1 cellular context compared by ENCODE assay signal in genomic region chr17:27520571-27521185, GRCh38.
TF ChIP-seq lines count a peak whose summit lies in the region.

No MANE protein-coding gene starts in this region.

TF ChIP-seq in H1, 55 proteins besides CTCF, POLR2A, EP300 and RAD21:
- TF ChIP-seq TAF7 (optimal IDR thresholded peaks at IDR 0.05; ENCODE audit: borderline replicate concordance, low read depth, low read length), result no peak
- TF ChIP-seq CBX5 (IDR thresholded peaks at IDR 0.05; ENCODE audit: low read depth, low read length), result no peak
- TF ChIP-seq SIN3A (conservative IDR thresholded peaks at IDR 0.05 in 1 of 2, IDR thresholded peaks at IDR 0.05 in 1 of 2; ENCODE audit: low read depth in 1 of 2, low read length in 2 of 2), result no peak
- TF ChIP-seq TEAD4 (IDR thresholded peaks at IDR 0.05; ENCODE audit: low read depth, low read length), result no peak
TF ChIP-seq in H1: peak in this region for 0.
